In the genomic region with DNA sequence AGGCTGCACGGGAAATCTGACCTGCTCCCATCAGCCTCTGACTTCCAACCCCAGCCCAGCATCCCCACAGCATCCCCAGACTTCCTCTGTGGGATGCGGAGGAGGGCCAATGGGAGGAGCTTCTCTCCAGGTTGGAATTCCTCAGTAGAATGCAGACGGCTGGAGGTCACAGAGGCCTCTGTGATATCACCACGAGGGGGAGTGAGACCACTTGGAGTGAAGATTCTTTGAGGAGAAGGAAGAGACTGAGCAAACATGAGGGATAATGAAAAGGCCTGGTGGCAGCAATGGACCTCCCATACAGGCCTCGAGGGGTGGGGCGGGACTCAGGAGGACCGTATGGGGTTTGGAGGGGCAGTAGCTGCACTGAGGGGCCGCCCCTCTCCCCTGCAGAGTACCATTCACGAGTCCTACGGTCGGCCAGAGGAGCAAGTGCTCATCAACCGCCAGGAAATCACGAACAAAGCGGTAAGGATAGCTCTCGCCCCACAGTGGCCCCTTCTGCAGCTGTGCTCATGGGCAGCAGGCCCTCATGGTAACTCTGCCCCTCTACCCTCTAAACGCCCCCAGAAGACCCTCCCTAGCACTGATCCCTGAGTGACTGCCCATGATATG, we compare ENCODE assay signal across 8 cellular contexts. TPM values are rescaled to one million over a fixed set of nuclear protein-coding genes. Genes with fewer than 3 reads are reported as not detected.
DNase-seq lines count a peak whose midpoint lies in the region; ATAC-seq and TF ChIP-seq lines count a peak whose summit lies in the region.

A gene (plus strand): TSS at position 230 of the 615 bp plus-strand sequence. CDS start 26 bp downstream, at position 256.

- POLR2A ChIA-PET in naive thymus-derived CD4-positive, alpha-beta T cell (lab: Charles Lee), result no interaction called here

- H3K9me2 ChIP-seq in Karpas-422 (replicated peaks; ENCODE audit: insufficient read depth, low read length), result no peaks in the 10 kb centered on the region

- no peaks in the 10 kb centered on the region for H3K27me3 ChIP-seq in Karpas-422 (ENCODE audit: low read length)
- H3K27me3 ChIP-seq in naive thymus-derived CD4-positive, alpha-beta T cell (ENCODE audit: control insufficient read depth in 2 of 2, insufficient read depth in 2 of 2, low read length in 2 of 2), result no peaks in the 10 kb centered on the region
- H3K27me3 ChIP-seq in gastroesophageal sphincter, result no peaks in the 10 kb centered on the region

- intact Hi-C loops in naive thymus-derived CD4-positive, alpha-beta T cell (cut with micrococcal nuclease), result loop anchor here (1.0 to 5.0 kb wide), 2 partner anchors 42 to 44 kb away; a partner anchor contains a TSS
- intact Hi-C loops in natural killer cell (cut with micrococcal nuclease), result no loop called here

- H3K27me3 Mint-ChIP-seq in naive thymus-derived CD4-positive, alpha-beta T cell, result peaks cover 0 to 4% (median 0%) of the 10 kb centered on the region in 5 donors
- peaks cover 0 to 3% of the 10 kb centered on the region in 2 donors for H3K27me3 Mint-ChIP-seq in natural killer cell (ENCODE audit: low read depth in 2 of 2)

- no peak for TF ChIP-seq POLR2A in gastroesophageal sphincter (IDR thresholded peaks at IDR 0.05)

- CTCF ChIA-PET in naive thymus-derived CD4-positive, alpha-beta T cell (lab: Charles Lee), result interaction anchor here (1.0 to 1.7 kb wide), 2 partner anchors 43 to 45 kb away, joined by 3 to 9 read pairs; a partner anchor contains a TSS

- no peaks in the 10 kb centered on the region for H4K20me1 ChIP-seq in Karpas-422 (ENCODE audit: insufficient read depth, low read depth, low read length)

- H3K79me2 ChIP-seq in Karpas-422 (ENCODE audit: low read length), result no peaks in the 10 kb centered on the region

- peak; percentile 43 for DNase-seq in Daoy (ENCODE audit: low read depth)
- peak; percentile 55 for DNase-seq in Karpas-422
- peak; percentile 17 to 20 for DNase-seq in cardiac fibroblast (ENCODE audit: low read depth in 2 of 2)
- peak in 3 of 9 donors; percentile 19 to 27 (median 20) for DNase-seq in naive thymus-derived CD4-positive, alpha-beta T cell
- DNase-seq in natural killer cell, result no peak

- no peak for TF ChIP-seq CTCF in cardiac fibroblast (IDR thresholded peaks at IDR 0.05; ENCODE audit: low read depth, low read length)
- no peak for TF ChIP-seq CTCF in gastroesophageal sphincter (IDR thresholded peaks at IDR 0.05)
- no peak for TF ChIP-seq CTCF in natural killer cell (IDR thresholded peaks at IDR 0.05)

- H3K27ac ChIP-seq in Karpas-422 (ENCODE audit: low read length) (no peak within 1 kb of the TSS), gastroesophageal sphincter (no peak within 1 kb of the TSS)
- H3K27ac ChIP-seq in naive thymus-derived CD4-positive, alpha-beta T cell (ENCODE audit: low read depth, low read length), result no peak within 1 kb of the TSS

- peaks cover 8 to 37% (median 23%) of the 10 kb centered on the region in 7 donors for H3K4me1 Mint-ChIP-seq in naive thymus-derived CD4-positive, alpha-beta T cell
- peaks cover 0 to 4% of the 10 kb centered on the region in 2 donors for H3K4me1 Mint-ChIP-seq in natural killer cell

- H3K4me3 ChIP-seq in Karpas-422 (ENCODE audit: low read length), result no peak within 1 kb of the TSS
- no peak within 1 kb of the TSS for H3K4me3 ChIP-seq in cardiac fibroblast (replicated peaks in 1 of 2; ENCODE audit: low read depth in 2 of 2, low read length in 2 of 2)
- H3K4me3 ChIP-seq in naive thymus-derived CD4-positive, alpha-beta T cell (ENCODE audit: low read length), result no peak within 1 kb of the TSS
- no peak within 1 kb of the TSS for H3K4me3 ChIP-seq in gastroesophageal sphincter

- no peak within 1 kb of the TSS for H2AFZ ChIP-seq in Karpas-422 (ENCODE audit: low read length)

- no peaks in the 10 kb centered on the region for H3K36me3 ChIP-seq in Karpas-422 (ENCODE audit: insufficient read depth, low read length)
- no peaks in the 10 kb centered on the region for H3K36me3 ChIP-seq in naive thymus-derived CD4-positive, alpha-beta T cell (ENCODE audit: control insufficient read depth in 2 of 3, insufficient read depth in 3 of 3, low read length in 3 of 3)
- H3K36me3 ChIP-seq in gastroesophageal sphincter, result no peaks in the 10 kb centered on the region

- TF ChIP-seq EP300 in gastroesophageal sphincter (IDR thresholded peaks at IDR 0.05), result no peak

- H3K9me3 ChIP-seq in Karpas-422 (ENCODE audit: low read length), result no peaks in the 10 kb centered on the region
- no peaks in the 10 kb centered on the region for H3K9me3 ChIP-seq in naive thymus-derived CD4-positive, alpha-beta T cell (ENCODE audit: control insufficient read depth in 2 of 3, low read length in 3 of 3)
- H3K9me3 ChIP-seq in gastroesophageal sphincter, result no peaks in the 10 kb centered on the region

- H3K4me1 ChIP-seq in Karpas-422 (ENCODE audit: low read length) (no peaks in the 10 kb centered on the region), gastroesophageal sphincter (no peaks in the 10 kb centered on the region)
- H3K4me1 ChIP-seq in naive thymus-derived CD4-positive, alpha-beta T cell (ENCODE audit: control insufficient read depth in 2 of 2, insufficient read depth in 2 of 2, low read length in 2 of 2), result peaks cover 0 to 8% of the 10 kb centered on the region in 2 donors

- peaks cover 0 to 2% (median 0%) of the 10 kb centered on the region in 11 donors for H3K9me3 Mint-ChIP-seq in naive thymus-derived CD4-positive, alpha-beta T cell
- no peaks in the 10 kb centered on the region for H3K9me3 Mint-ChIP-seq in natural killer cell

- H3K27ac Mint-ChIP-seq in naive thymus-derived CD4-positive, alpha-beta T cell, result peak within 1 kb of the TSS in 6 of 9 donors; percentile 11 to 78 (median 60)
- H3K27ac Mint-ChIP-seq in natural killer cell, result no peak within 1 kb of the TSS

- WGBS in gastroesophageal sphincter (ENCODE audit: low coverage in 1 of 2), 2 donors, result 42% methylated on average over 11 of the region's 16 CpGs; no CpG with 5 or more reads in 1 of the 2 donors

- peaks cover 0 to 2% (median 0%) of the 10 kb centered on the region in 5 donors for H3K36me3 Mint-ChIP-seq in naive thymus-derived CD4-positive, alpha-beta T cell
- no peaks in the 10 kb centered on the region for H3K36me3 Mint-ChIP-seq in natural killer cell

- H3K9ac ChIP-seq in Karpas-422 (ENCODE audit: low read length), result no peak within 1 kb of the TSS

- H3K4me2 ChIP-seq in Karpas-422 (ENCODE audit: low read depth, low read length, poor library complexity, severe bottlenecking), result no peak within 1 kb of the TSS

- H3K4me3 Mint-ChIP-seq in naive thymus-derived CD4-positive, alpha-beta T cell, result peak within 1 kb of the TSS in 3 of 10 donors; percentile 4 to 77 (median 65)
- no peak within 1 kb of the TSS for H3K4me3 Mint-ChIP-seq in natural killer cell

- no peak for ATAC-seq in naive thymus-derived CD4-positive, alpha-beta T cell
- no peak for ATAC-seq in gastroesophageal sphincter
- ATAC-seq in natural killer cell, result no peak
- no peak for ATAC-seq in GM19023 (IDR thresholded peaks at IDR 0.05; ENCODE audit: unreplicated experiment)
- no peak for ATAC-seq in HG03442 (IDR thresholded peaks at IDR 0.05; ENCODE audit: unreplicated experiment)

RNA-seq across cellular contexts. Expression of the gene that starts here (rescaled TPM):
- not detected in 2 replicates for total RNA-seq in Daoy (2014; rRNA removed; shearing (Covaris generic))
- not detected in 2 replicates for total RNA-seq in Karpas-422 (2014; rRNA removed; shearing (Covaris generic); ENCODE audit: low replicate concordance)
- total RNA-seq in naive thymus-derived CD4-positive, alpha-beta T cell, result not detected
- not detected for polyA plus RNA-seq in naive thymus-derived CD4-positive, alpha-beta T cell
- total RNA-seq in gastroesophageal sphincter, result not detected
- not detected for total RNA-seq in natural killer cell

Comparison
In these comparisons a context has a peak if more than half of its experiments do, and no peak if none do; other contexts are left out.
1. Peak in DNase-seq in Daoy; RNA of the gene not detected or under 1 TPM.
2. Peak in DNase-seq in Karpas-422; RNA of the gene not detected or under 1 TPM.
3. H3K27ac Mint-ChIP-seq: peak in naive thymus-derived CD4-positive, alpha-beta T cell (6 of 9); none in natural killer cell (0 of 2).